ENCODE assay signal across 17 cellular contexts in the genomic region with DNA sequence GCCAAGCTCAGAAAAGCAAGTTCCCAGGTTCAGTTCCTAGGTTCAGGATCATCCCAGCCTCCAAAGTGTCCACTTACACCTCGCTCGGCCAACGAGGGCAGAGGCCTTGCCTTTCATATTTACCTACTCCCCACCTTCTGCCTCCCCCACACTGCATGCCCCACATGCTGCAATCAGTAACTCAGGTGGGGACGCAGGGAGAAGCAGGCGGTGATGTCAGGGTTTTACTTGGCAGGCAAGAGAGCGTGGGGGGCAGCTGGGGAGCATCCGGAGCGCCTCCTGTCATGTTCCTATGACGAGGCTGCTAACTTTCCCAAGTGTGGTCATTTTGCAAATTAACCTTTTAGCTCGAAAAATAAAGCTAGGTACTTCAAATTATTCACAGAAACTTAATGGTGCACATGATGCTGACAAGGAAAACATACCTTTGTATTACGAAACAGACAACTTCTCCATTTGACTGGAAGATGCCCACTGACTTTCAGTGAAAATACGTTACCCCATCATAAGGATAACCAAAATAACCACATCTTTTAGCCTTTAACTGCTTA. TPM values are rescaled to one million over a fixed set of nuclear protein-coding genes. Genes with fewer than 3 reads are reported as not detected.
A peak's percentile ranks its signal among the peaks of the same experiment; 100 is the strongest.
DNase-seq lines count a peak whose midpoint lies in the region; ATAC-seq and TF ChIP-seq lines count a peak whose summit lies in the region.
"Had no signal": no experiment of that assay in that cellular context is flagged by ENCODE, and none has a peak within 500 bp of the region (broad histone marks: within the 10 kb centered on the region; RNA-seq: fewer than 3 reads in every experiment).

No MANE protein-coding gene starts in this region.

- H3K27ac ChIP-seq in endodermal cell (ENCODE audit: low read depth, low read length) = no peak overlapping the region
- H3K27ac ChIP-seq: C4-2B had no signal

- peaks cover 29% of the 10 kb centered on the region for H3K36me3 ChIP-seq in endodermal cell (ENCODE audit: control insufficient read depth, insufficient read depth, low read length)

- peaks cover 13% of the 10 kb centered on the region for H3K9me3 ChIP-seq in endodermal cell (ENCODE audit: control insufficient read depth, low read length)
- H3K9me3 ChIP-seq: SJCRH30 had no signal

- H3K27me3 ChIP-seq in endodermal cell (ENCODE audit: control insufficient read depth, insufficient read depth, low read length, poor library complexity, severe bottlenecking) = no peaks in the 10 kb centered on the region
- H3K27me3 ChIP-seq: SJCRH30 had no signal

- POLR2A ChIA-PET in activated CD8-positive, alpha-beta T cell treated with anti-CD3 and anti-CD28 coated beads, Interleukin-2, amount 10 ng/mL, durations not matched to agents 7 days and 5 days (lab: Charles Lee) = interaction anchor here (0.5 kb wide), 1 partner anchor 1753 kb away, joined by 3 read pairs; no protein-coding TSS in a partner anchor

- CTCF ChIA-PET in activated CD8-positive, alpha-beta T cell treated with anti-CD3 and anti-CD28 coated beads, Interleukin-2, amount 10 ng/mL, durations not matched to agents 7 days and 5 days (lab: Charles Lee) = interaction anchor here (1.5 to 2.4 kb wide), 3 partner anchors 9 to 34 kb away, joined by 4 to 17 read pairs (median 5); no protein-coding TSS in a partner anchor

- H3K27me3 Mint-ChIP-seq in endodermal cell (ENCODE audit: insufficient read depth) = no peaks in the 10 kb centered on the region
- H3K27me3 Mint-ChIP-seq in mesothelial cell of epicardium (ENCODE audit: low read depth) = no peaks in the 10 kb centered on the region
- no peaks in the 10 kb centered on the region for H3K27me3 Mint-ChIP-seq in activated CD8-positive, alpha-beta T cell treated with anti-CD3 and anti-CD28 coated beads, Interleukin-2, amount 10 ng/mL, durations not matched to agents 7 days and 5 days (ENCODE audit: low read depth)

- TF ChIP-seq CTCF in endodermal cell (conservative IDR thresholded peaks at IDR 0.05) (no peak), mesothelial cell of epicardium (IDR thresholded peaks at IDR 0.05; ENCODE audit: unreplicated experiment) (no peak)

- no peak for ATAC-seq in activated CD8-positive, alpha-beta T cell treated with anti-CD3 and anti-CD28 coated beads, Interleukin-2, amount 10 ng/mL, durations not matched to agents 7 days and 5 days
- ATAC-seq: GM12878, HCT116 had no signal

- WGBS in endodermal cell (ENCODE audit: insufficient coverage in 1 of 2, insufficient read length in 1 of 2), 2 experiments = 88 to 94% methylated on average over 11 to 12 of the region's 12 CpGs

- peaks cover 13% of the 10 kb centered on the region for H3K4me1 ChIP-seq in endodermal cell (ENCODE audit: control insufficient read depth, insufficient read depth, low read length)

- DNase-seq in NCI-H82 (lab: John Stamatoyannopoulos, UW) (peak; percentile 34), NCI-H82 treated with DMSO at 0.1 percent for 48 hours (lab: John Stamatoyannopoulos, UW; ENCODE audit: unreplicated experiment) (no peak), endodermal cell (no peak), left kidney (ENCODE audit: low read depth, low spot score) (peak; percentile 61), mesothelial cell of epicardium (ENCODE audit: low spot score in 2 of 2, unreplicated experiment in 2 of 2) (no peak), cerebellar cortex (ENCODE audit: low spot score) (no peak), NCI-H1048 (lab: John Stamatoyannopoulos, UW) (no peak)
- no peak for DNase-seq in activated CD8-positive, alpha-beta T cell treated with anti-CD3 and anti-CD28 coated beads, Interleukin-2, amount 10 ng/mL, durations not matched to agents 7 days and 5 days
- DNase-seq: COR-L47; NCI-H1092 treated with DMSO at 0.1 percent for 48 hours; NCI-H187; NCI-H446 treated with DMSO at 0.1 percent for 48 hours; NK-92 treated with Interleukin-12 subunit alpha and Interleukin-12 subunit beta, amount 100 ng/mL, for 24 hours had no signal

- no peak overlapping the region for H3K4me3 ChIP-seq in endodermal cell (ENCODE audit: low read length)
- H3K4me3 ChIP-seq: GM12878, SJCRH30 had no signal

- no peak overlapping the region for H3K9ac ChIP-seq in endodermal cell (ENCODE audit: extremely low read depth, low read length, poor library complexity, severe bottlenecking)

- H3K9me3 Mint-ChIP-seq in endodermal cell (peaks cover 13% of the 10 kb centered on the region), mesothelial cell of epicardium (peaks cover 10% of the 10 kb centered on the region)
- H3K9me3 Mint-ChIP-seq in activated CD8-positive, alpha-beta T cell treated with anti-CD3 and anti-CD28 coated beads, Interleukin-2, amount 10 ng/mL, durations not matched to agents 7 days and 5 days (ENCODE audit: insufficient read depth) = peaks cover 12% of the 10 kb centered on the region

- peak overlapping the region; percentile 2 for H3K27ac Mint-ChIP-seq in endodermal cell
- no peak overlapping the region for H3K27ac Mint-ChIP-seq in mesothelial cell of epicardium
- H3K27ac Mint-ChIP-seq in activated CD8-positive, alpha-beta T cell treated with anti-CD3 and anti-CD28 coated beads, Interleukin-2, amount 10 ng/mL, durations not matched to agents 7 days and 5 days = no peak overlapping the region

- H3K4me3 Mint-ChIP-seq in endodermal cell (no peak overlapping the region), mesothelial cell of epicardium (no peak overlapping the region)
- no peak overlapping the region for H3K4me3 Mint-ChIP-seq in activated CD8-positive, alpha-beta T cell treated with anti-CD3 and anti-CD28 coated beads, Interleukin-2, amount 10 ng/mL, durations not matched to agents 7 days and 5 days

- peaks cover 27% of the 10 kb centered on the region for H3K36me3 Mint-ChIP-seq in endodermal cell (ENCODE audit: low read depth)
- H3K36me3 Mint-ChIP-seq in mesothelial cell of epicardium = peaks cover 24% of the 10 kb centered on the region
- H3K36me3 Mint-ChIP-seq in activated CD8-positive, alpha-beta T cell treated with anti-CD3 and anti-CD28 coated beads, Interleukin-2, amount 10 ng/mL, durations not matched to agents 7 days and 5 days (ENCODE audit: low read depth) = peaks cover 61% of the 10 kb centered on the region

- H3K4me1 Mint-ChIP-seq in endodermal cell (peaks cover 44% of the 10 kb centered on the region), mesothelial cell of epicardium (peaks cover 18% of the 10 kb centered on the region)
- H3K4me1 Mint-ChIP-seq in activated CD8-positive, alpha-beta T cell treated with anti-CD3 and anti-CD28 coated beads, Interleukin-2, amount 10 ng/mL, durations not matched to agents 7 days and 5 days (ENCODE audit: low read depth) = peaks cover 5% of the 10 kb centered on the region

RNA-seq across cellular contexts. Expression of gene SETD3, which starts 53.8 kb away (rescaled TPM):
- total RNA-seq in endodermal cell = 10 to 100 TPM; 57.8 to 68.1 TPM
- polyA plus RNA-seq in endodermal cell (2013, experiment 1 of 2) = 41.3 TPM
- 38.5 TPM for polyA plus RNA-seq in endodermal cell (2013, experiment 2 of 2)
- total RNA-seq in mesothelial cell of epicardium = 47.4 to 49.3 TPM (median 47.7 TPM) in 3 replicates
- 10 to 100 TPM; 65.2 to 66.0 TPM for total RNA-seq in activated CD8-positive, alpha-beta T cell treated with anti-CD3 and anti-CD28 coated beads, Interleukin-2, amount 10 ng/mL, durations not matched to agents 7 days and 5 days

RNA-seq across cellular contexts. Expression of gene CCNK, which starts 54.3 kb away (rescaled TPM):
- 10 to 100 TPM; 71.5 to 77.1 TPM for total RNA-seq in endodermal cell
- 62.9 TPM for polyA plus RNA-seq in endodermal cell (2013, experiment 1 of 2)
- 60.4 TPM for polyA plus RNA-seq in endodermal cell (2013, experiment 2 of 2)
- 65.1 to 71.9 TPM (median 67.9 TPM) in 3 replicates for total RNA-seq in mesothelial cell of epicardium
- total RNA-seq in activated CD8-positive, alpha-beta T cell treated with anti-CD3 and anti-CD28 coated beads, Interleukin-2, amount 10 ng/mL, durations not matched to agents 7 days and 5 days = 10 to 100 TPM; 81.0 to 81.2 TPM

Comparison
In these comparisons a context has a peak if more than half of its experiments do, and no peak if none do; other contexts are left out.
1. DNase-seq: peak in NCI-H82 (single experiment) and left kidney (single experiment); none in NCI-H82 treated with DMSO at 0.1 percent for 48 hours (single experiment), endodermal cell (single experiment), mesothelial cell of epicardium (0 of 2), cerebellar cortex (single experiment), activated CD8-positive, alpha-beta T cell treated with anti-CD3 and anti-CD28 coated beads, Interleukin-2, amount 10 ng/mL, durations not matched to agents 7 days and 5 days (single experiment) and NCI-H1048 (single experiment).